ENCODE assay signal across 8 cellular contexts in genomic region chr5:23208959-23209431, GRCh38.
DNase-seq lines count a peak whose midpoint lies in the region; ATAC-seq and TF ChIP-seq lines count a peak whose summit lies in the region.

No MANE protein-coding gene starts in this region.

- intact Hi-C loops in mammary epithelial cell (cut with micrococcal nuclease), result loop anchor here (1.0 to 5.0 kb wide), 5 partner anchors 123 to 593 kb away; partner anchors contain the start of gene PRDM9

- peak overlapping the region; percentile 24 for H2AFZ ChIP-seq in mammary epithelial cell (ENCODE audit: low read depth, low read length)

- no peaks in the 10 kb centered on the region for H3K27me3 ChIP-seq in mammary epithelial cell (ENCODE audit: insufficient read depth, low read length)

- peak; percentile 18 for DNase-seq in Daoy (ENCODE audit: low read depth)
- peak; percentile 68 for DNase-seq in HT1080 (ENCODE audit: low read depth)
- DNase-seq in NOMO-1 (lab: John Stamatoyannopoulos, UW; ENCODE audit: unreplicated experiment in 2 of 2), result peak; percentile 66 to 89
- DNase-seq in mammary epithelial cell, result peak; percentile 63
- peak; percentile 19 for DNase-seq in mucosa of gallbladder (ENCODE audit: low spot score)
- DNase-seq in stimulated activated naive CD4-positive, alpha-beta T cell treated with Interleukin-2 at 50 U/mL for 16 hours (lab: John Stamatoyannopoulos, UW), result no peak
- no peak for DNase-seq in cortex of kidney (lab: John Stamatoyannopoulos, UW)

- in situ Hi-C loops in mammary epithelial cell (cut with MboI; ENCODE audit: low sequenced_read_pairs in 2 of 2), result loop anchor here in 1 of 2 donors (25.0 kb wide), 1 partner anchor 528 kb away; no protein-coding TSS in a partner anchor

- WGBS in mammary epithelial cell (ENCODE audit: low coverage, missing lambda C conversion rate), result 0% methylated on average over 1 of the region's 1 CpG

- CTCF ChIA-PET in mammary epithelial cell (lab: Charles Lee; ENCODE audit: low non-redundant PET), result interaction anchor here (0.6 to 1.2 kb wide), 3 partner anchors 48 to 633 kb away, joined by 3 to 10 read pairs (median 3); no protein-coding TSS in a partner anchor

- peak; percentile 83 for TF ChIP-seq CTCF in mammary epithelial cell (conservative IDR thresholded peaks at IDR 0.05 in 1 of 2, IDR thresholded peaks at IDR 0.05 in 1 of 2; ENCODE audit: extremely low read depth in 1 of 2, insufficient read depth in 1 of 2, low read depth in 1 of 2, low read length in 2 of 2)

- H3K9ac ChIP-seq in mammary epithelial cell (ENCODE audit: insufficient read depth, low read length), result no peak overlapping the region

- ATAC-seq in GM21381 (IDR thresholded peaks at IDR 0.05; ENCODE audit: unreplicated experiment), result peak; percentile 62

- H3K4me1 ChIP-seq in mammary epithelial cell (ENCODE audit: insufficient read depth, low read length), result no peaks in the 10 kb centered on the region

- no peaks in the 10 kb centered on the region for H3K79me2 ChIP-seq in mammary epithelial cell (ENCODE audit: insufficient read depth, low read length)

- no TSS peak for BruUV-seq in mammary epithelial cell (replicated peaks; lab: Mats Ljungman, UMichigan)

- H3K4me2 ChIP-seq in mammary epithelial cell (ENCODE audit: insufficient read depth, low read depth, low read length), result no peak overlapping the region

- dilution Hi-C loops in mammary epithelial cell (cut with HindIII; ENCODE audit: low sequenced_read_pairs), result no loop called here

- H3K36me3 ChIP-seq in mammary epithelial cell (ENCODE audit: insufficient read depth, low read length), result no peaks in the 10 kb centered on the region

- H3K9me3 ChIP-seq in mammary epithelial cell (replicated peaks; ENCODE audit: insufficient read depth, low read length), result no peaks in the 10 kb centered on the region

- no peak overlapping the region for H3K4me3 ChIP-seq in mammary epithelial cell (replicated peaks in 1 of 3; ENCODE audit: insufficient read depth in 1 of 3, low read depth in 2 of 3, low read length in 3 of 3)

- H3K27ac ChIP-seq in mammary epithelial cell (ENCODE audit: insufficient read depth, low read depth, low read length), result no peak overlapping the region

- H4K20me1 ChIP-seq in mammary epithelial cell (ENCODE audit: insufficient read depth, low read length), result no peaks in the 10 kb centered on the region

Comparison
In these comparisons a context has a peak if more than half of its experiments do, and no peak if none do; other contexts are left out.
1. DNase-seq: peak in Daoy (single experiment), HT1080 (single experiment), NOMO-1 (2 of 2), mammary epithelial cell (single experiment) and mucosa of gallbladder (single experiment); none in stimulated activated naive CD4-positive, alpha-beta T cell treated with Interleukin-2 at 50 U/mL for 16 hours (single experiment) and cortex of kidney (single experiment).